Comparison of ENCODE assay signal across 1 cellular context in genomic region chr11:69670158-69670845, GRCh38.
TF ChIP-seq lines count a peak whose summit lies in the region.

No MANE protein-coding gene starts in this region.

TF ChIP-seq in K562, 482 proteins besides CTCF, POLR2A, EP300 and RAD21 (continued from another document):
- TF ChIP-seq STAT6 (CRISPR knock-in tag; IDR thresholded peaks at IDR 0.05) (no peak), PRPF4 (IDR thresholded peaks at IDR 0.05; ENCODE audit: insufficient read depth, low read depth, low read length, poor library complexity, severe bottlenecking) (no peak), GTF2F1 (IDR thresholded peaks at IDR 0.05; ENCODE audit: low read depth, low read length) (no peak), HNRNPLL (IDR thresholded peaks at IDR 0.05; ENCODE audit: low read depth, low read length, poor library complexity, severe bottlenecking) (no peak), POLR2B (IDR thresholded peaks at IDR 0.05; ENCODE audit: low read depth, partially characterized antibody) (no peak), KDM1A (IDR thresholded peaks at IDR 0.05) (no peak), NCOA1 (IDR thresholded peaks at IDR 0.05; ENCODE audit: low read depth) (no peak), PHTF2 (CRISPR knock-in tag; IDR thresholded peaks at IDR 0.05) (no peak), RCOR1 (IDR thresholded peaks at IDR 0.05; ENCODE audit: borderline replicate concordance in 1 of 2, low read depth in 2 of 2, low read length in 2 of 2) (no peak), CREM (IDR thresholded peaks at IDR 0.05; ENCODE audit: low read depth) (no peak), ATF2 (CRISPR knock-in tag; IDR thresholded peaks at IDR 0.05) (no peak), TARDBP (IDR thresholded peaks at IDR 0.05) (no peak), BCL6 (CRISPR knock-in tag; IDR thresholded peaks at IDR 0.05) (no peak), SAFB (IDR thresholded peaks at IDR 0.05; ENCODE audit: borderline replicate concordance, low read depth, low read length) (no peak), KDM2B (CRISPR knock-in tag; IDR thresholded peaks at IDR 0.05) (no peak), ILK (tag; IDR thresholded peaks at IDR 0.05; ENCODE audit: borderline replicate concordance, low read depth) (no peak), RBM14 (IDR thresholded peaks at IDR 0.05; ENCODE audit: borderline replicate concordance, insufficient read depth, low read depth, low read length) (no peak), NCOA6 (IDR thresholded peaks at IDR 0.05) (no peak), PRMT5 (CRISPR knock-in tag; IDR thresholded peaks at IDR 0.05) (no peak), MECOM (CRISPR knock-in tag; IDR thresholded peaks at IDR 0.05) (no peak), CTCFL (IDR thresholded peaks at IDR 0.05; ENCODE audit: borderline replicate concordance, insufficient read depth, low read depth, low read length, poor library complexity, severe bottlenecking) (peak; percentile 49), ZNF263 (CRISPR knock-in tag; IDR thresholded peaks at IDR 0.05; ENCODE audit: borderline replicate concordance) (no peak), ZNF41 (CRISPR knock-in tag; conservative IDR thresholded peaks at IDR 0.05) (no peak), NR2F6 (CRISPR knock-in tag; IDR thresholded peaks at IDR 0.05) (no peak)
- TF ChIP-seq, protein P1, sequence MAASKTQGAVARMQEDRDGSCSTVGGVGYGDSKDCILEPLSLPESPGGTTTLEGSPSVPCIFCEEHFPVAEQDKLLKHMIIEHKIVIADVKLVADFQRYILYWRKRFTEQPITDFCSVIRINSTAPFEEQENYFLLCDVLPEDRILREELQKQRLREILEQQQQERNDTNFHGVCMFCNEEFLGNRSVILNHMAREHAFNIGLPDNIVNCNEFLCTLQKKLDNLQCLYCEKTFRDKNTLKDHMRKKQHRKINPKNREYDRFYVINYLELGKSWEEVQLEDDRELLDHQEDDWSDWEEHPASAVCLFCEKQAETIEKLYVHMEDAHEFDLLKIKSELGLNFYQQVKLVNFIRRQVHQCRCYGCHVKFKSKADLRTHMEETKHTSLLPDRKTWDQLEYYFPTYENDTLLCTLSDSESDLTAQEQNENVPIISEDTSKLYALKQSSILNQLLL (CRISPR knock-in tag; IDR thresholded peaks at IDR 0.05; ENCODE audit: borderline replicate concordance): no peak
- TF ChIP-seq, protein P2, sequence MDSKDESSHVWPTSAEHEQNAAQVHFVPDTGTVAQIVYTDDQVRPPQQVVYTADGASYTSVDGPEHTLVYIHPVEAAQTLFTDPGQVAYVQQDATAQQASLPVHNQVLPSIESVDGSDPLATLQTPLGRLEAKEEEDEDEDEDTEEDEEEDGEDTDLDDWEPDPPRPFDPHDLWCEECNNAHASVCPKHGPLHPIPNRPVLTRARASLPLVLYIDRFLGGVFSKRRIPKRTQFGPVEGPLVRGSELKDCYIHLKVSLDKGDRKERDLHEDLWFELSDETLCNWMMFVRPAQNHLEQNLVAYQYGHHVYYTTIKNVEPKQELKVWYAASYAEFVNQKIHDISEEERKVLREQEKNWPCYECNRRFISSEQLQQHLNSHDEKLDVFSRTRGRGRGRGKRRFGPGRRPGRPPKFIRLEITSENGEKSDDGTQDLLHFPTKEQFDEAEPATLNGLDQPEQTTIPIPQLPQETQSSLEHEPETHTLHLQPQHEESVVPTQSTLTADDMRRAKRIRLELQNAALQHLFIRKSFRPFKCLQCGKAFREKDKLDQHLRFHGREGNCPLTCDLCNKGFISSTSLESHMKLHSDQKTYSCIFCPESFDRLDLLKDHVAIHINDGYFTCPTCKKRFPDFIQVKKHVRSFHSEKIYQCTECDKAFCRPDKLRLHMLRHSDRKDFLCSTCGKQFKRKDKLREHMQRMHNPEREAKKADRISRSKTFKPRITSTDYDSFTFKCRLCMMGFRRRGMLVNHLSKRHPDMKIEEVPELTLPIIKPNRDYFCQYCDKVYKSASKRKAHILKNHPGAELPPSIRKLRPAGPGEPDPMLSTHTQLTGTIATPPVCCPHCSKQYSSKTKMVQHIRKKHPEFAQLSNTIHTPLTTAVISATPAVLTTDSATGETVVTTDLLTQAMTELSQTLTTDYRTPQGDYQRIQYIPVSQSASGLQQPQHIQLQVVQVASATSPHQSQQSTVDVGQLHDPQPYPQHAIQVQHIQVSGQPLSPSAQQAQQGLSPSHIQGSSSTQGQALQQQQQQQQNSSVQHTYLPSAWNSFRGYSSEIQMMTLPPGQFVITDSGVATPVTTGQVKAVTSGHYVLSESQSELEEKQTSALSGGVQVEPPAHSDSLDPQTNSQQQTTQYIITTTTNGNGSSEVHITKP (IDR thresholded peaks at IDR 0.05; ENCODE audit: partially characterized antibody): no peak
- TF ChIP-seq, protein P3, sequence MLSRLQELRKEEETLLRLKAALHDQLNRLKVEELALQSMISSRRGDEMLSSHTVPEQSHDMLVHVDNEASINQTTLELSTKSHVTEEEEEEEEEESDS (CRISPR knock-in tag; IDR thresholded peaks at IDR 0.05): no peak
